Comparison of ENCODE assay signal across 1 cellular context in the genomic region with DNA sequence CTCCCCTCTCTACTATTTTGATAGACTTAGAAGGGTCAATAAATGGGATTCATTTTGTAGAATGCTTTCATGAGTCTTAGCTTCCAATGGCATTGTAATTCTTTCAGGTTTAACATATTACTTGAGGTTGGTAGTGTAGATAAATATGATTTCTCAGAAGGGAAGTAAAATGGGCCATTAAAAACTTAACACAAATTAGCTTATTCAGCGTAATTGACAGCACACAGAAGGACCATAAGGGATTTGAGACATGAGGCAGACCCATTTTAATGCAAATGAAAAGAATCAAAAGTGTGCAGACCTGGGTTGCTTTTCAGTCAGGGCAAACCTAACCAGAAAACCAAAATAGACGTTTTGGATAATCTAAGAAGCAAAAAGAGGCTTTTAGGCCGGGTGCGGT.
TF ChIP-seq lines count a peak whose summit lies in the region.

No MANE protein-coding gene starts in this region.

TF ChIP-seq in K562, 482 proteins besides CTCF, POLR2A, EP300 and RAD21 (continued from another document):
- TF ChIP-seq, protein P1, sequence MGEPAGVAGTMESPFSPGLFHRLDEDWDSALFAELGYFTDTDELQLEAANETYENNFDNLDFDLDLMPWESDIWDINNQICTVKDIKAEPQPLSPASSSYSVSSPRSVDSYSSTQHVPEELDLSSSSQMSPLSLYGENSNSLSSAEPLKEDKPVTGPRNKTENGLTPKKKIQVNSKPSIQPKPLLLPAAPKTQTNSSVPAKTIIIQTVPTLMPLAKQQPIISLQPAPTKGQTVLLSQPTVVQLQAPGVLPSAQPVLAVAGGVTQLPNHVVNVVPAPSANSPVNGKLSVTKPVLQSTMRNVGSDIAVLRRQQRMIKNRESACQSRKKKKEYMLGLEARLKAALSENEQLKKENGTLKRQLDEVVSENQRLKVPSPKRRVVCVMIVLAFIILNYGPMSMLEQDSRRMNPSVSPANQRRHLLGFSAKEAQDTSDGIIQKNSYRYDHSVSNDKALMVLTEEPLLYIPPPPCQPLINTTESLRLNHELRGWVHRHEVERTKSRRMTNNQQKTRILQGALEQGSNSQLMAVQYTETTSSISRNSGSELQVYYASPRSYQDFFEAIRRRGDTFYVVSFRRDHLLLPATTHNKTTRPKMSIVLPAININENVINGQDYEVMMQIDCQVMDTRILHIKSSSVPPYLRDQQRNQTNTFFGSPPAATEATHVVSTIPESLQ (CRISPR knock-in tag; IDR thresholded peaks at IDR 0.05) = no peak
- TF ChIP-seq ZNF436 (CRISPR knock-in tag; IDR thresholded peaks at IDR 0.05) (no peak), STAG1 (CRISPR knock-in tag; IDR thresholded peaks at IDR 0.05; ENCODE audit: borderline replicate concordance) (no peak), ZBTB7A (IDR thresholded peaks at IDR 0.05; ENCODE audit: borderline replicate concordance, control insufficient read depth, low read depth, low read length) (no peak), ZNF121 (CRISPR knock-in tag; conservative IDR thresholded peaks at IDR 0.05) (no peak), MAFF (IDR thresholded peaks at IDR 0.05; ENCODE audit: low read length) (peak; percentile 85), ZFP30 (CRISPR knock-in tag; IDR thresholded peaks at IDR 0.05; ENCODE audit: borderline replicate concordance) (no peak), KLF6 (CRISPR knock-in tag; IDR thresholded peaks at IDR 0.05; ENCODE audit: borderline replicate concordance) (no peak), PTTG1 (tag; IDR thresholded peaks at IDR 0.05; ENCODE audit: low read depth) (no peak), CTBP1 (IDR thresholded peaks at IDR 0.05; ENCODE audit: borderline replicate concordance) (no peak), C11orf30 (IDR thresholded peaks at IDR 0.05; ENCODE audit: low read depth) (peak; percentile 81), MAZ (CRISPR knock-in tag; conservative IDR thresholded peaks at IDR 0.05 in 1 of 2, IDR thresholded peaks at IDR 0.05 in 1 of 2) (no peak), POLR2AphosphoS2 (IDR thresholded peaks at IDR 0.05; ENCODE audit: low read length) (no peak), MAFK (IDR thresholded peaks at IDR 0.05; ENCODE audit: low read length) (peak; percentile 80), ZNF316 (IDR thresholded peaks at IDR 0.05) (peak; percentile 91), ZNF23 (CRISPR knock-in tag; IDR thresholded peaks at IDR 0.05) (no peak), KAT8 (IDR thresholded peaks at IDR 0.05; ENCODE audit: low read depth) (no peak), BACH1 (tag; IDR thresholded peaks at IDR 0.05) (no peak), POLR2B (IDR thresholded peaks at IDR 0.05; ENCODE audit: low read depth, partially characterized antibody) (no peak), ZSCAN29 (IDR thresholded peaks at IDR 0.05) (no peak), SRSF9 (IDR thresholded peaks at IDR 0.05; ENCODE audit: borderline replicate concordance, low read depth, low read length) (no peak), ZNF79 (CRISPR knock-in tag; IDR thresholded peaks at IDR 0.05; ENCODE audit: low read depth) (no peak), CXXC5 (CRISPR knock-in tag; IDR thresholded peaks at IDR 0.05) (no peak), ARHGAP35 (IDR thresholded peaks at IDR 0.05; ENCODE audit: partially characterized antibody) (no peak)
- TF ChIP-seq, protein P2, sequence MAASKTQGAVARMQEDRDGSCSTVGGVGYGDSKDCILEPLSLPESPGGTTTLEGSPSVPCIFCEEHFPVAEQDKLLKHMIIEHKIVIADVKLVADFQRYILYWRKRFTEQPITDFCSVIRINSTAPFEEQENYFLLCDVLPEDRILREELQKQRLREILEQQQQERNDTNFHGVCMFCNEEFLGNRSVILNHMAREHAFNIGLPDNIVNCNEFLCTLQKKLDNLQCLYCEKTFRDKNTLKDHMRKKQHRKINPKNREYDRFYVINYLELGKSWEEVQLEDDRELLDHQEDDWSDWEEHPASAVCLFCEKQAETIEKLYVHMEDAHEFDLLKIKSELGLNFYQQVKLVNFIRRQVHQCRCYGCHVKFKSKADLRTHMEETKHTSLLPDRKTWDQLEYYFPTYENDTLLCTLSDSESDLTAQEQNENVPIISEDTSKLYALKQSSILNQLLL (CRISPR knock-in tag; IDR thresholded peaks at IDR 0.05; ENCODE audit: borderline replicate concordance) = no peak
- TF ChIP-seq, protein P3, sequence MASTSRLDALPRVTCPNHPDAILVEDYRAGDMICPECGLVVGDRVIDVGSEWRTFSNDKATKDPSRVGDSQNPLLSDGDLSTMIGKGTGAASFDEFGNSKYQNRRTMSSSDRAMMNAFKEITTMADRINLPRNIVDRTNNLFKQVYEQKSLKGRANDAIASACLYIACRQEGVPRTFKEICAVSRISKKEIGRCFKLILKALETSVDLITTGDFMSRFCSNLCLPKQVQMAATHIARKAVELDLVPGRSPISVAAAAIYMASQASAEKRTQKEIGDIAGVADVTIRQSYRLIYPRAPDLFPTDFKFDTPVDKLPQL (IDR thresholded peaks at IDR 0.05; ENCODE audit: extremely low read depth, insufficient read length) = no peak
- TF ChIP-seq, protein P4, sequence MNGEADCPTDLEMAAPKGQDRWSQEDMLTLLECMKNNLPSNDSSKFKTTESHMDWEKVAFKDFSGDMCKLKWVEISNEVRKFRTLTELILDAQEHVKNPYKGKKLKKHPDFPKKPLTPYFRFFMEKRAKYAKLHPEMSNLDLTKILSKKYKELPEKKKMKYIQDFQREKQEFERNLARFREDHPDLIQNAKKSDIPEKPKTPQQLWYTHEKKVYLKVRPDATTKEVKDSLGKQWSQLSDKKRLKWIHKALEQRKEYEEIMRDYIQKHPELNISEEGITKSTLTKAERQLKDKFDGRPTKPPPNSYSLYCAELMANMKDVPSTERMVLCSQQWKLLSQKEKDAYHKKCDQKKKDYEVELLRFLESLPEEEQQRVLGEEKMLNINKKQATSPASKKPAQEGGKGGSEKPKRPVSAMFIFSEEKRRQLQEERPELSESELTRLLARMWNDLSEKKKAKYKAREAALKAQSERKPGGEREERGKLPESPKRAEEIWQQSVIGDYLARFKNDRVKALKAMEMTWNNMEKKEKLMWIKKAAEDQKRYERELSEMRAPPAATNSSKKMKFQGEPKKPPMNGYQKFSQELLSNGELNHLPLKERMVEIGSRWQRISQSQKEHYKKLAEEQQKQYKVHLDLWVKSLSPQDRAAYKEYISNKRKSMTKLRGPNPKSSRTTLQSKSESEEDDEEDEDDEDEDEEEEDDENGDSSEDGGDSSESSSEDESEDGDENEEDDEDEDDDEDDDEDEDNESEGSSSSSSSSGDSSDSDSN (IDR thresholded peaks at IDR 0.05; ENCODE audit: borderline replicate concordance in 1 of 2, low read depth in 2 of 2, low read length in 2 of 2) = no peak
- TF ChIP-seq, protein P5, sequence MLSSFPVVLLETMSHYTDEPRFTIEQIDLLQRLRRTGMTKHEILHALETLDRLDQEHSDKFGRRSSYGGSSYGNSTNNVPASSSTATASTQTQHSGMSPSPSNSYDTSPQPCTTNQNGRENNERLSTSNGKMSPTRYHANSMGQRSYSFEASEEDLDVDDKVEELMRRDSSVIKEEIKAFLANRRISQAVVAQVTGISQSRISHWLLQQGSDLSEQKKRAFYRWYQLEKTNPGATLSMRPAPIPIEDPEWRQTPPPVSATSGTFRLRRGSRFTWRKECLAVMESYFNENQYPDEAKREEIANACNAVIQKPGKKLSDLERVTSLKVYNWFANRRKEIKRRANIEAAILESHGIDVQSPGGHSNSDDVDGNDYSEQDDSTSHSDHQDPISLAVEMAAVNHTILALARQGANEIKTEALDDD (IDR thresholded peaks at IDR 0.05) = no peak
- TF ChIP-seq, protein P6, sequence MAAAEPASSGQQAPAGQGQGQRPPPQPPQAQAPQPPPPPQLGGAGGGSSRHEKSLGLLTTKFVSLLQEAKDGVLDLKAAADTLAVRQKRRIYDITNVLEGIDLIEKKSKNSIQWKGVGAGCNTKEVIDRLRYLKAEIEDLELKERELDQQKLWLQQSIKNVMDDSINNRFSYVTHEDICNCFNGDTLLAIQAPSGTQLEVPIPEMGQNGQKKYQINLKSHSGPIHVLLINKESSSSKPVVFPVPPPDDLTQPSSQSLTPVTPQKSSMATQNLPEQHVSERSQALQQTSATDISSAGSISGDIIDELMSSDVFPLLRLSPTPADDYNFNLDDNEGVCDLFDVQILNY (CRISPR knock-in tag; IDR thresholded peaks at IDR 0.05) = no peak
